In the genomic region with DNA sequence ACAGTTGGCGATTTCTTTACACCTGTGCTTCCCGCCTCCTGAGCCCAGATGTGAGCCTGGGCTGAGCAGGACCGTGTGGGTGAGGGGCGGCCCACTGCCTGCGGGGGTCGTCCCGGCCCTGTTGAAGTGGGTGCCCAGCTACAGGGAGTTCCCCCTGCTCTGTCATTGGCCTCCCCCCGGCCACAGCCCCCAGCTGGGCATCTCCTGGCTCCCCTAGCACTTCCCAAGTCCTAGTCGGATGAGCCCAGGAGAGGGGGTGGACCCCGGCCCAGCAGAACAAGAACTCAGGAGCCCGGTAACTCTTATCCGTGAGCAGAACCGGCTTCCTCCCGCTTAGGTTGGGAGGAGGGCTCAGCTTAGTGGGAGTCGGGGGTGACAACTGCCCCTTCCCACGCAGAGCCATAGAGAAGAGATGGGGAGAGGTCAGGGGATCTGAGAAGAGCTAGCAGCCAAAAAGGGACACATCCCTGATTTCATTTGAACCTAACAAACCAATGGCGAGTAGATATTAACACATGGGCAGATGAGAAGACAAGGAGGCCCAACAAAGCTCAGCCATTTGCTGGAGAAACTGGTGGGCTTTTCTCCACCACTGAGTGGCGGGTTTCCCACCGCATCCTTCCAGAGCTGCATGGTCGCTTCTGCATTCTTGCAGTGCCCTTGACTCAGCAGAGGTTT, we compare ENCODE assay signal across 1 cellular context.
TF ChIP-seq lines count a peak whose summit lies in the region.

No MANE protein-coding gene starts in this region.

TF ChIP-seq in GM23338, 12 proteins besides CTCF, POLR2A, EP300 and RAD21 (continued from another document):
- TF ChIP-seq, protein P1, sequence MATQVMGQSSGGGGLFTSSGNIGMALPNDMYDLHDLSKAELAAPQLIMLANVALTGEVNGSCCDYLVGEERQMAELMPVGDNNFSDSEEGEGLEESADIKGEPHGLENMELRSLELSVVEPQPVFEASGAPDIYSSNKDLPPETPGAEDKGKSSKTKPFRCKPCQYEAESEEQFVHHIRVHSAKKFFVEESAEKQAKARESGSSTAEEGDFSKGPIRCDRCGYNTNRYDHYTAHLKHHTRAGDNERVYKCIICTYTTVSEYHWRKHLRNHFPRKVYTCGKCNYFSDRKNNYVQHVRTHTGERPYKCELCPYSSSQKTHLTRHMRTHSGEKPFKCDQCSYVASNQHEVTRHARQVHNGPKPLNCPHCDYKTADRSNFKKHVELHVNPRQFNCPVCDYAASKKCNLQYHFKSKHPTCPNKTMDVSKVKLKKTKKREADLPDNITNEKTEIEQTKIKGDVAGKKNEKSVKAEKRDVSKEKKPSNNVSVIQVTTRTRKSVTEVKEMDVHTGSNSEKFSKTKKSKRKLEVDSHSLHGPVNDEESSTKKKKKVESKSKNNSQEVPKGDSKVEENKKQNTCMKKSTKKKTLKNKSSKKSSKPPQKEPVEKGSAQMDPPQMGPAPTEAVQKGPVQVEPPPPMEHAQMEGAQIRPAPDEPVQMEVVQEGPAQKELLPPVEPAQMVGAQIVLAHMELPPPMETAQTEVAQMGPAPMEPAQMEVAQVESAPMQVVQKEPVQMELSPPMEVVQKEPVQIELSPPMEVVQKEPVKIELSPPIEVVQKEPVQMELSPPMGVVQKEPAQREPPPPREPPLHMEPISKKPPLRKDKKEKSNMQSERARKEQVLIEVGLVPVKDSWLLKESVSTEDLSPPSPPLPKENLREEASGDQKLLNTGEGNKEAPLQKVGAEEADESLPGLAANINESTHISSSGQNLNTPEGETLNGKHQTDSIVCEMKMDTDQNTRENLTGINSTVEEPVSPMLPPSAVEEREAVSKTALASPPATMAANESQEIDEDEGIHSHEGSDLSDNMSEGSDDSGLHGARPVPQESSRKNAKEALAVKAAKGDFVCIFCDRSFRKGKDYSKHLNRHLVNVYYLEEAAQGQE (IDR thresholded peaks at IDR 0.05; ENCODE audit: unreplicated experiment) = no peak
- TF ChIP-seq, protein P2, sequence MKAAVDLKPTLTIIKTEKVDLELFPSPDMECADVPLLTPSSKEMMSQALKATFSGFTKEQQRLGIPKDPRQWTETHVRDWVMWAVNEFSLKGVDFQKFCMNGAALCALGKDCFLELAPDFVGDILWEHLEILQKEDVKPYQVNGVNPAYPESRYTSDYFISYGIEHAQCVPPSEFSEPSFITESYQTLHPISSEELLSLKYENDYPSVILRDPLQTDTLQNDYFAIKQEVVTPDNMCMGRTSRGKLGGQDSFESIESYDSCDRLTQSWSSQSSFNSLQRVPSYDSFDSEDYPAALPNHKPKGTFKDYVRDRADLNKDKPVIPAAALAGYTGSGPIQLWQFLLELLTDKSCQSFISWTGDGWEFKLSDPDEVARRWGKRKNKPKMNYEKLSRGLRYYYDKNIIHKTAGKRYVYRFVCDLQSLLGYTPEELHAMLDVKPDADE (IDR thresholded peaks at IDR 0.05) = no peak
